21 cellular contexts compared by ENCODE assay signal in the genomic region with DNA sequence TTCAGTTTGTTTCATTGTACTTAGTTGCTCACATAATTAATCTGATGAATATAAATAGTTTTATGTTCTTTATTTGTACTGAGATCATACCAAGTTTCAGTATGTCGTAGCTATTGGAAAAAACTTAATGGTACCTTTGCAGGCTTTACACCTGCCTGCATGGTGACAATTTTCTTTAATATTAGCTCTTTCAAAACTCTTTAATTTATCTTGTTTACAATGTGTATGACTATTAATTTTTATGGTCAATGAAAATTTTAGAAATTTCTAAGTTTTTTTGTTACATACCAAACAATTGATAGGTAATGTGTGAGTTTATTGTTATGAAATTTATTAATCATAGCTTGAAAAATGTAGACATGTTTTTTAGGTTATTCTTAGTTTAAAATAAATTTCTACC. TPM values are rescaled to one million over a fixed set of nuclear protein-coding genes. Genes with fewer than 3 reads are reported as not detected.
DNase-seq lines count a peak whose midpoint lies in the region; ATAC-seq, FAIRE-seq and TF ChIP-seq lines count a peak whose summit lies in the region.
"Had no signal": no experiment of that assay in that cellular context is flagged by ENCODE, and none has a peak within 500 bp of the region (broad histone marks: within the 10 kb centered on the region; RNA-seq: fewer than 3 reads in every experiment).

No MANE protein-coding gene starts in this region.

- TF ChIP-seq RAD21 in HepG2 (CRISPR knock-in tag; IDR thresholded peaks at IDR 0.05): no peak

- DNase-seq in HepG2 (ENCODE audit: low spot score) (no peak), right lobe of liver (no peak), endodermal cell (no peak), psoas muscle (no peak), SK-N-DZ (ENCODE audit: low spot score) (no peak), upper lobe of left lung (no peak)
- DNase-seq: Calu3; CD4-positive, alpha-beta memory T cell; GOT3; KG1; MV-4-11; NCI-H187; NCI-H2107; NCI-H510A; NCI-H774; SIG-M5 had no signal

- in situ Hi-C loops in HepG2 (cut with HindIII; ENCODE audit: extremely low pct_ligation_motif_present, low pct_unique_long_range_greater_than_20kb): no loop called here

- intact Hi-C loops in HepG2 (cut with micrococcal nuclease; ENCODE audit: unreplicated experiment): no loop called here
- intact Hi-C loops in right lobe of liver (cut with DNase I): no loop called here
- intact Hi-C loops in psoas muscle (cut with DNase I): loop anchor here (5.0 to 10.0 kb wide), 3 partner anchors 33 to 78 kb away; a partner anchor contains a TSS

- POLR2A ChIA-PET in HepG2 (lab: Yijun Ruan, JAX): interaction anchor here (4.1 kb wide), 1 partner anchor 11 kb away, joined by 29 read pairs; no protein-coding TSS in a partner anchor

- H2AFZ ChIP-seq in HepG2 (ENCODE audit: low read length): no peak overlapping the region

- peak overlapping the region; percentile 28 for H3K27ac Mint-ChIP-seq in endodermal cell

- H3K4me1 Mint-ChIP-seq in endodermal cell: peaks cover 26% of the 10 kb centered on the region

- no peak for TF ChIP-seq POLR2A in HepG2 (IDR thresholded peaks at IDR 0.05; ENCODE audit: insufficient read depth in 1 of 2, low read depth in 2 of 2, low read length in 2 of 2)
- TF ChIP-seq POLR2A in right lobe of liver (IDR thresholded peaks at IDR 0.05): no peak
- no peak for TF ChIP-seq POLR2A in upper lobe of left lung (IDR thresholded peaks at IDR 0.05)

- peaks cover 8% of the 10 kb centered on the region for H3K9me3 Mint-ChIP-seq in endodermal cell
- H3K9me3 Mint-ChIP-seq: CD4-positive, alpha-beta memory T cell had no signal

- WGBS in HepG2 (ENCODE audit: low lambda C conversion rate): 96% methylated on average over 1 of the region's 1 CpG
- 100% methylated on average over 1 of the region's 1 CpG for WGBS in right lobe of liver (ENCODE audit: insufficient coverage, low coverage, low lambda C conversion rate, missing lambda C conversion rate)
- 100% methylated on average over 1 of the region's 1 CpG; no CpG with 5 or more reads in 1 of the 2 experiments for WGBS in endodermal cell (ENCODE audit: insufficient coverage in 1 of 2, insufficient read length in 1 of 2), 2 experiments
- 73 to 93% (median 80%) methylated on average over 1 of the region's 1 CpG for WGBS in psoas muscle, 3 donors
- 96 to 100% methylated on average over 1 of the region's 1 CpG for WGBS in upper lobe of left lung, 2 donors

- H3K36me3 ChIP-seq in HepG2 (replicated peaks in 1 of 2; ENCODE audit: control insufficient read depth in 1 of 2, insufficient read depth in 2 of 2, low read length in 2 of 2) (no peaks in the 10 kb centered on the region), right lobe of liver (no peaks in the 10 kb centered on the region), endodermal cell (ENCODE audit: control insufficient read depth, insufficient read depth, low read length) (no peaks in the 10 kb centered on the region), psoas muscle (ENCODE audit: insufficient read depth in 1 of 2, low read depth in 1 of 2) (peaks cover 0 to 6% of the 10 kb centered on the region in 2 donors), upper lobe of left lung (no peaks in the 10 kb centered on the region)
- H3K36me3 ChIP-seq: BLaER1 had no signal

- no peak overlapping the region for H3K4me3 ChIP-seq in HepG2 (replicated peaks in 1 of 3; ENCODE audit: insufficient read depth in 1 of 3, low read depth in 2 of 3, low read length in 3 of 3)
- H3K4me3 ChIP-seq in right lobe of liver: no peak overlapping the region
- no peak overlapping the region for H3K4me3 ChIP-seq in endodermal cell (ENCODE audit: low read length)
- no peak overlapping the region for H3K4me3 ChIP-seq in psoas muscle
- H3K4me3 ChIP-seq in upper lobe of left lung: no peak overlapping the region
- H3K4me3 ChIP-seq: BLaER1, GM12878 had no signal

- no peaks in the 10 kb centered on the region for H3K27me3 ChIP-seq in HepG2 (ENCODE audit: control insufficient read depth in 1 of 2, insufficient read depth in 2 of 2, low read length in 2 of 2)
- no peaks in the 10 kb centered on the region for H3K27me3 ChIP-seq in right lobe of liver
- H3K27me3 ChIP-seq in endodermal cell (ENCODE audit: control insufficient read depth, insufficient read depth, low read length, poor library complexity, severe bottlenecking): no peaks in the 10 kb centered on the region
- H3K27me3 ChIP-seq in psoas muscle (ENCODE audit: insufficient read depth in 3 of 3, low read length in 2 of 3): no peaks in the 10 kb centered on the region
- H3K27me3 ChIP-seq in upper lobe of left lung: no peaks in the 10 kb centered on the region
- H3K27me3 ChIP-seq: BLaER1 had no signal

- FAIRE-seq in HepG2 (lab: Jason Lieb, UNC): no peak
- FAIRE-seq: GM12878, GM19239 had no signal

- TF ChIP-seq EP300 in HepG2 (IDR thresholded peaks at IDR 0.05; ENCODE audit: low read depth in 2 of 2, low read length in 2 of 2): no peak
- no peak for TF ChIP-seq EP300 in HepG2 (CRISPR knock-in tag; IDR thresholded peaks at IDR 0.05; ENCODE audit: borderline replicate concordance)
- no peak for TF ChIP-seq EP300 in upper lobe of left lung (IDR thresholded peaks at IDR 0.05)

- no peaks in the 10 kb centered on the region for H3K27me3 Mint-ChIP-seq in endodermal cell (ENCODE audit: insufficient read depth)
- H3K27me3 Mint-ChIP-seq: CD4-positive, alpha-beta memory T cell had no signal

- no peaks in the 10 kb centered on the region for H4K20me1 ChIP-seq in HepG2 (ENCODE audit: insufficient read depth, low read length)
- H4K20me1 ChIP-seq: BLaER1 had no signal

- H3K79me2 ChIP-seq in HepG2 (ENCODE audit: insufficient read depth, low read length): no peaks in the 10 kb centered on the region

- no TSS peak for BruUV-seq in HepG2 (replicated peaks; lab: Mats Ljungman, UMichigan)

- ATAC-seq in HepG2 (no peak), right lobe of liver (no peak), psoas muscle (no peak), upper lobe of left lung (ENCODE audit: low FRiP score in 2 of 2) (no peak), GM19397 (IDR thresholded peaks at IDR 0.05; ENCODE audit: unreplicated experiment) (no peak)
- ATAC-seq: GM12878, HCT116 had no signal

- H3K9ac ChIP-seq in HepG2 (ENCODE audit: insufficient read depth, low read depth, low read length) (0 out of 2 replicates have a peak overlapping the region, but pooled peaks have one; percentile 30), endodermal cell (ENCODE audit: extremely low read depth, low read length, poor library complexity, severe bottlenecking) (no peak overlapping the region)

- CTCF ChIA-PET in HepG2 (lab: Yijun Ruan, JAX; ENCODE audit: low intra/inter-chr PET ratio, low total read pairs): no interaction called here

- no peaks in the 10 kb centered on the region for H3K9me3 ChIP-seq in HepG2 (ENCODE audit: low read length)
- H3K9me3 ChIP-seq in right lobe of liver: no peaks in the 10 kb centered on the region
- H3K9me3 ChIP-seq in endodermal cell (ENCODE audit: control insufficient read depth, low read length): no peaks in the 10 kb centered on the region
- H3K9me3 ChIP-seq in psoas muscle: no peaks in the 10 kb centered on the region
- no peaks in the 10 kb centered on the region for H3K9me3 ChIP-seq in upper lobe of left lung
- H3K9me3 ChIP-seq: BLaER1 had no signal

- H3K36me3 Mint-ChIP-seq in endodermal cell (ENCODE audit: low read depth): peaks cover 12% of the 10 kb centered on the region

- H3K4me1 ChIP-seq in HepG2 (ENCODE audit: insufficient read depth, low read length) (peaks cover 67% of the 10 kb centered on the region), right lobe of liver (peaks cover 0 to 13% (median 6%) of the 10 kb centered on the region in 4 donors), endodermal cell (ENCODE audit: control insufficient read depth, insufficient read depth, low read length) (no peaks in the 10 kb centered on the region), psoas muscle (peaks cover 24% of the 10 kb centered on the region), upper lobe of left lung (peaks cover 26 to 39% (median 32%) of the 10 kb centered on the region in 4 donors)

- no peak overlapping the region for H3K27ac ChIP-seq in HepG2 (ENCODE audit: extremely low read length, insufficient read depth, low read length)
- no peak overlapping the region for H3K27ac ChIP-seq in right lobe of liver
- H3K27ac ChIP-seq in endodermal cell (ENCODE audit: low read depth, low read length): no peak overlapping the region
- peak overlapping the region; percentile 86 for H3K27ac ChIP-seq in psoas muscle
- peak overlapping the region in 2 of 4 donors; percentile 33 to 84 for H3K27ac ChIP-seq in upper lobe of left lung
- H3K27ac ChIP-seq: BLaER1 had no signal

- TF ChIP-seq CTCF in HepG2 (CRISPR knock-in tag; IDR thresholded peaks at IDR 0.05) (no peak), right lobe of liver (IDR thresholded peaks at IDR 0.05) (no peak), endodermal cell (conservative IDR thresholded peaks at IDR 0.05) (no peak), psoas muscle (IDR thresholded peaks at IDR 0.05) (no peak), upper lobe of left lung (IDR thresholded peaks at IDR 0.05) (no peak)

- H3K4me2 ChIP-seq in HepG2 (ENCODE audit: low read depth, low read length): no peak overlapping the region

- H3K4me3 Mint-ChIP-seq in endodermal cell: no peak overlapping the region

RNA-seq across cellular contexts. Expression of a gene that starts 4.0 kb away (rescaled TPM):
- total RNA-seq in HepG2 (2016; rRNA removed; fragmentation: Illumina TruSeq; extraction: Trizol): 3.4 and 4.9 TPM in 2 replicates
- total RNA-seq in HepG2 (2016; cell fraction: cytosol; rRNA removed; fragmentation: Illumina TruSeq; extraction: Trizol; ENCODE audit: low read depth): 11.3 and 18.9 TPM in 2 replicates
- total RNA-seq in HepG2 (2016; cell fraction: insoluble cytoplasmic fraction; rRNA removed; fragmentation: Illumina TruSeq; extraction: Trizol): 3.1 and 3.9 TPM in 2 replicates
- total RNA-seq in HepG2 (2016; cell fraction: membrane; rRNA removed; fragmentation: Illumina TruSeq; extraction: Trizol): 4.8 and 9.2 TPM in 2 replicates
- 3.6 and 5.0 TPM in 2 replicates for total RNA-seq in HepG2 (2016; cell fraction: nucleus; rRNA removed; fragmentation: Illumina TruSeq; extraction: Trizol)
- 8.6 and 9.1 TPM in 2 replicates for polyA plus RNA-seq in HepG2 (2011; rRNA removed)
- 5.3 and 9.7 TPM in 2 replicates for polyA plus RNA-seq in HepG2 (2011; cell fraction: cytosol; rRNA removed)
- 24.5 and 26.0 TPM in 2 replicates for polyA plus RNA-seq in HepG2 (2011; cell fraction: nucleus; rRNA removed)
- polyA plus RNA-seq in HepG2 (2012): 4.3 and 5.5 TPM in 2 replicates
- 0.75 and 0.90 TPM in 2 replicates for polyA plus RNA-seq in HepG2 (2016; cell fraction: cytosol; fragmentation: Illumina TruSeq; extraction: Trizol; ENCODE audit: low read depth)
- 3.5 and 4.2 TPM in 2 replicates for polyA plus RNA-seq in HepG2 (2016; cell fraction: insoluble cytoplasmic fraction; fragmentation: Illumina TruSeq; extraction: Trizol; ENCODE audit: low read depth)
- polyA plus RNA-seq in HepG2 (2016; cell fraction: membrane; fragmentation: Illumina TruSeq; extraction: Trizol; ENCODE audit: low read depth): 0.78 and 0.89 TPM in 2 replicates
- polyA plus RNA-seq in HepG2 (2016; cell fraction: nucleus; fragmentation: Illumina TruSeq; extraction: Trizol; ENCODE audit: insufficient read depth, low read depth): 9.9 and 10.3 TPM in 2 replicates
- 3.9 and 5.9 TPM in 2 replicates for polyA minus RNA-seq in HepG2 (2011; rRNA and poly(A)+ RNA removed; ENCODE audit: low replicate concordance)
- 1.9 and 2.6 TPM in 2 replicates for polyA minus RNA-seq in HepG2 (2011; cell fraction: cytosol; rRNA and poly(A)+ RNA removed)
- 8.8 and 11.6 TPM in 2 replicates for polyA minus RNA-seq in HepG2 (2011; cell fraction: nucleus; rRNA and poly(A)+ RNA removed)
- 1 to 10 TPM; 3.5 to 6.6 (median 4.6) TPM for total RNA-seq in right lobe of liver
- 10 to 100 TPM; 18.5 to 24.2 TPM for total RNA-seq in endodermal cell
- polyA plus RNA-seq in endodermal cell (2013, experiment 1 of 2): 16.4 TPM
- polyA plus RNA-seq in endodermal cell (2013, experiment 2 of 2): 14.0 TPM
- total RNA-seq in psoas muscle: 10 to 100 TPM; 11.1 to 23.6 (median 18.2) TPM
- 10 to 100 TPM in 2 of 3 donors, 1 to 10 TPM in 1; 9.7 to 18.1 (median 10.0) TPM for polyA plus RNA-seq in psoas muscle
- 3.9 and 4.9 TPM in 2 replicates for polyA plus RNA-seq in SK-N-DZ (2014; cell fraction: cytosol; rRNA removed)
- 9.2 and 20.0 TPM in 2 replicates for polyA plus RNA-seq in SK-N-DZ (2014; cell fraction: nucleus; rRNA removed)
- total RNA-seq in upper lobe of left lung: 10 to 100 TPM; 17.7 to 61.8 (median 27.3) TPM

RNA-seq across cellular contexts. Expression of a gene that starts 31.1 kb away (rescaled TPM):
- total RNA-seq in HepG2 (2016; rRNA removed; fragmentation: Illumina TruSeq; extraction: Trizol): 26.0 and 37.3 TPM in 2 replicates
- total RNA-seq in HepG2 (2016; cell fraction: cytosol; rRNA removed; fragmentation: Illumina TruSeq; extraction: Trizol; ENCODE audit: low read depth): 23.2 and 25.4 TPM in 2 replicates
- total RNA-seq in HepG2 (2016; cell fraction: insoluble cytoplasmic fraction; rRNA removed; fragmentation: Illumina TruSeq; extraction: Trizol): 23.4 and 37.6 TPM in 2 replicates
- 25.1 and 27.8 TPM in 2 replicates for total RNA-seq in HepG2 (2016; cell fraction: membrane; rRNA removed; fragmentation: Illumina TruSeq; extraction: Trizol)
- 30.5 and 36.8 TPM in 2 replicates for total RNA-seq in HepG2 (2016; cell fraction: nucleus; rRNA removed; fragmentation: Illumina TruSeq; extraction: Trizol)
- 28.5 and 29.6 TPM in 2 replicates for polyA plus RNA-seq in HepG2 (2011; rRNA removed)
- polyA plus RNA-seq in HepG2 (2011; cell fraction: cytosol; rRNA removed): 21.0 and 24.9 TPM in 2 replicates
- 30.7 and 35.6 TPM in 2 replicates for polyA plus RNA-seq in HepG2 (2011; cell fraction: nucleus; rRNA removed)
- polyA plus RNA-seq in HepG2 (2012): 24.9 and 27.0 TPM in 2 replicates
- 6.2 and 6.5 TPM in 2 replicates for polyA plus RNA-seq in HepG2 (2016; cell fraction: cytosol; fragmentation: Illumina TruSeq; extraction: Trizol; ENCODE audit: low read depth)
- 18.2 and 18.4 TPM in 2 replicates for polyA plus RNA-seq in HepG2 (2016; cell fraction: insoluble cytoplasmic fraction; fragmentation: Illumina TruSeq; extraction: Trizol; ENCODE audit: low read depth)
- polyA plus RNA-seq in HepG2 (2016; cell fraction: membrane; fragmentation: Illumina TruSeq; extraction: Trizol; ENCODE audit: low read depth): 12.5 and 13.5 TPM in 2 replicates
- 36.5 and 39.4 TPM in 2 replicates for polyA plus RNA-seq in HepG2 (2016; cell fraction: nucleus; fragmentation: Illumina TruSeq; extraction: Trizol; ENCODE audit: insufficient read depth, low read depth)
- polyA minus RNA-seq in HepG2 (2011; rRNA and poly(A)+ RNA removed; ENCODE audit: low replicate concordance): 37.9 and 66.1 TPM in 2 replicates
- polyA minus RNA-seq in HepG2 (2011; cell fraction: cytosol; rRNA and poly(A)+ RNA removed): 35.0 and 40.6 TPM in 2 replicates
- polyA minus RNA-seq in HepG2 (2011; cell fraction: nucleus; rRNA and poly(A)+ RNA removed): 30.6 and 37.2 TPM in 2 replicates
- 10 to 100 TPM; 19.7 to 28.7 (median 24.2) TPM for total RNA-seq in right lobe of liver
- total RNA-seq in endodermal cell: 10 to 100 TPM; 30.7 to 36.9 TPM
- 25.1 TPM for polyA plus RNA-seq in endodermal cell (2013, experiment 1 of 2)
- 23.1 TPM for polyA plus RNA-seq in endodermal cell (2013, experiment 2 of 2)
- total RNA-seq in psoas muscle: 10 to 100 TPM; 35.9 to 63.4 (median 54.1) TPM
- polyA plus RNA-seq in psoas muscle: 10 to 100 TPM; 27.5 to 44.0 (median 28.5) TPM
- 33.9 and 42.8 TPM in 2 replicates for polyA plus RNA-seq in SK-N-DZ (2014; cell fraction: cytosol; rRNA removed)
- polyA plus RNA-seq in SK-N-DZ (2014; cell fraction: nucleus; rRNA removed): 19.8 and 21.4 TPM in 2 replicates
- 100 to 1,000 TPM in 2 of 6 donors, 10 to 100 TPM in 4; 60.7 to 115 (median 74.7) TPM for total RNA-seq in upper lobe of left lung

Comparison
In these comparisons a context has a peak if more than half of its experiments do, and no peak if none do; other contexts are left out.
1. intact Hi-C loops: an anchor here in psoas muscle (5.0 to 10.0 kb wide); none called in HepG2 and right lobe of liver.